In the genomic region with DNA sequence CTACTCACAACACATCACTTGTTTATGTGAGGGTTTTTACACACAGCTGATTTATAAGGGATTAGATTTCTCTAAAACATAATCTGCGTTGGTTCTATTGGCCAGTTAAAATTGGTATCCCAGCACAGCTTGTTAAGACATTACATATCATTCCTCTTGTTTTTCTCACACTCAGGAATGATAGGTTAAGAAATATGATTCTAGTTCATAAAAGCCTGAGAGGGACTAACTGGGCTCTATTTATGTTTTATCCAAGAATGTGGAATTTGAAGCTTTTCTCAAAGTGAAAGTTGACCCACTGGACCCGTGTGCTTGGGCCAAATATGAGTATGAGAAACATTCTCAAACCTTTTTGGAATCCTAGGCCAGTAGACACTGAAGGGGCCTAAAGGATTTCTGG, we compare ENCODE assay signal across 11 cellular contexts.
DNase-seq lines count a peak whose midpoint lies in the region; ATAC-seq, FAIRE-seq and TF ChIP-seq lines count a peak whose summit lies in the region.
"Had no signal": no experiment of that assay in that cellular context is flagged by ENCODE, and none has a peak within 500 bp of the region (broad histone marks: within the 10 kb centered on the region; RNA-seq: fewer than 3 reads in every experiment).

No MANE protein-coding gene starts in this region.

- H4K20me1 ChIP-seq in IMR-90 (ENCODE audit: insufficient read depth, low read length), result no peaks in the 10 kb centered on the region

- H3K14ac ChIP-seq in IMR-90 (replicated peaks; ENCODE audit: low read depth, low read length), result no peak overlapping the region; the same call in 1 of the 2 replicates

- H2AK5ac ChIP-seq in IMR-90 (ENCODE audit: low read depth, low read length), result peak overlapping the region; percentile 97; the same call in 1 of the 2 replicates

- no peak overlapping the region; the same call in 1 of the 2 replicates for H4K5ac ChIP-seq in IMR-90 (ENCODE audit: low read depth, low read length)

- in situ Hi-C loops in IMR-90 (cut with MboI; ENCODE audit: low sequenced_read_pairs), result loop anchor here (5.0 to 10.0 kb wide), 4 partner anchors 38 to 940 kb away; no protein-coding TSS in a partner anchor

- CTCF ChIA-PET in IMR-90 (lab: Yijun Ruan, JAX), result interaction anchor here (0.5 to 3.2 kb wide), 12 partner anchors 35 to 948 kb away, joined by 3 to 15 read pairs (median 4); partner anchors contain the start of genes EDN1 and HIVEP1

- no peak for TF ChIP-seq CTCF in IMR-90 (conservative IDR thresholded peaks at IDR 0.05; ENCODE audit: low read depth, low read length)
- no peak for TF ChIP-seq CTCF in chondrocyte (IDR thresholded peaks at IDR 0.05)
- TF ChIP-seq CTCF in mesothelial cell of epicardium (IDR thresholded peaks at IDR 0.05; ENCODE audit: unreplicated experiment), result no peak
- no peak for TF ChIP-seq CTCF in pancreas (IDR thresholded peaks at IDR 0.05)
- TF ChIP-seq CTCF in coronary artery (IDR thresholded peaks at IDR 0.05), result no peak

- DNase-seq in IMR-90, result peak; percentile 81
- DNase-seq in chondrocyte (ENCODE audit: low spot score), result no peak
- DNase-seq in mesothelial cell of epicardium (ENCODE audit: low spot score in 2 of 2, unreplicated experiment in 2 of 2), result no peak
- no peak for DNase-seq in pancreas
- DNase-seq in coronary artery (ENCODE audit: low spot score), result no peak
- DNase-seq in glomerular visceral epithelial cell (ENCODE audit: extremely low spot score), result no peak

- H3K4me3 ChIP-seq in ACC112 (ENCODE audit: low read depth, low read length), result peak overlapping the region; percentile 30
- H3K4me3 ChIP-seq in IMR-90 (ENCODE audit: insufficient read depth, low read depth, low read length), result no peak overlapping the region
- H3K4me3 ChIP-seq in pancreas, result no peak overlapping the region
- H3K4me3 ChIP-seq in coronary artery, result no peak overlapping the region
- H3K4me3 ChIP-seq: Peyer's patch had no signal

- H3K27ac Mint-ChIP-seq in chondrocyte (ENCODE audit: unreplicated experiment), result peak overlapping the region; percentile 84
- peak overlapping the region; percentile 6 for H3K27ac Mint-ChIP-seq in mesothelial cell of epicardium
- H3K27ac Mint-ChIP-seq: activated CD8-positive, alpha-beta T cell treated with anti-CD3 and anti-CD28 coated beads, Interleukin-2, amount 10 ng/mL, durations not matched to agents 7 days and 5 days; immature natural killer cell had no signal

- peak overlapping the region; percentile 26; the same call in 1 of the 2 replicates for H3K23ac ChIP-seq in IMR-90 (ENCODE audit: low read depth, low read length)

- H2AK9ac ChIP-seq in IMR-90 (replicated peaks; ENCODE audit: low read depth, low read length, poor library complexity), result no peak overlapping the region

- POLR2A ChIA-PET in IMR-90 (lab: Charles Lee; ENCODE audit: unreplicated experiment), result interaction anchor here (0.7 kb wide), 1 partner anchor 416 kb away, joined by 3 read pairs; no protein-coding TSS in a partner anchor

- H3K9ac ChIP-seq in IMR-90 (ENCODE audit: low read depth, low read length), result no peak overlapping the region; the same call in 1 of the 2 replicates

- no TSS peak for BruUV-seq in IMR-90 (replicated peaks; lab: Mats Ljungman, UMichigan)

- no peaks in the 10 kb centered on the region for H3K9me3 ChIP-seq in IMR-90 (ENCODE audit: control insufficient read depth, insufficient read depth, low read length)
- no peaks in the 10 kb centered on the region for H3K9me3 ChIP-seq in pancreas
- H3K9me3 ChIP-seq: Peyer's patch had no signal

- TF ChIP-seq POLR2A in IMR-90 (IDR thresholded peaks at IDR 0.05; ENCODE audit: low read depth, low read length), result no peak

- peaks cover 63% of the 10 kb centered on the region for H3K4me1 Mint-ChIP-seq in chondrocyte (ENCODE audit: low read depth)
- H3K4me1 Mint-ChIP-seq in mesothelial cell of epicardium, result peaks cover 41% of the 10 kb centered on the region
- H3K4me1 Mint-ChIP-seq: immature natural killer cell had no signal

- no peaks in the 10 kb centered on the region for H3K27me3 ChIP-seq in ACC112 (ENCODE audit: insufficient read depth, low read length)
- H3K27me3 ChIP-seq in IMR-90 (ENCODE audit: control insufficient read depth, insufficient read depth, low read length), result no peaks in the 10 kb centered on the region
- no peaks in the 10 kb centered on the region for H3K27me3 ChIP-seq in pancreas
- H3K27me3 ChIP-seq: Peyer's patch had no signal

- H3K9me3 Mint-ChIP-seq in chondrocyte (ENCODE audit: low read depth) (no peaks in the 10 kb centered on the region), mesothelial cell of epicardium (no peaks in the 10 kb centered on the region)
- H3K9me3 Mint-ChIP-seq: immature natural killer cell had no signal

- peak overlapping the region; percentile 93; the same call in 1 of the 3 replicates for H2BK15ac ChIP-seq in IMR-90 (ENCODE audit: low read depth, low read length)

- H3K4ac ChIP-seq in IMR-90 (ENCODE audit: low read depth, low read length), result peak overlapping the region; percentile 64; the same call in 1 of the 2 replicates

- intact Hi-C loops in IMR-90 (cut with micrococcal nuclease), result loop anchor here (1.0 to 10.0 kb wide), 9 partner anchors 46 to 1240 kb away; no protein-coding TSS in a partner anchor
- intact Hi-C loops in pancreas (cut with DNase I), result loop anchor here in 2 of 3 donors (10.0 kb wide), 2 partner anchors 580 to 950 kb away; no protein-coding TSS in a partner anchor

- H4K91ac ChIP-seq in IMR-90 (ENCODE audit: insufficient read depth, low read depth, low read length), result peak overlapping the region; percentile 96

- peak overlapping the region; percentile 85 for H3K27ac ChIP-seq in ACC112 (ENCODE audit: low read depth, low read length)
- peak overlapping the region; percentile 63; the same call in 1 of the 2 replicates for H3K27ac ChIP-seq in IMR-90 (ENCODE audit: insufficient read depth, low read length)
- no peak overlapping the region for H3K27ac ChIP-seq in pancreas
- H3K27ac ChIP-seq in coronary artery, result peak overlapping the region in 1 of 2 donors; percentile 44
- H3K27ac ChIP-seq: Peyer's patch had no signal

- H3K56ac ChIP-seq in IMR-90 (ENCODE audit: extremely low read depth, insufficient read depth, low read length), result peak overlapping the region; percentile 45

- H3K4me1 ChIP-seq in ACC112 (ENCODE audit: control insufficient read depth, insufficient read depth, low read length, unreplicated experiment) (peaks cover 49% of the 10 kb centered on the region), IMR-90 (ENCODE audit: control insufficient read depth, insufficient read depth, low read length) (peaks cover 34% of the 10 kb centered on the region), pancreas (no peaks in the 10 kb centered on the region)

- WGBS in IMR-90 (ENCODE audit: extremely low coverage in 2 of 2, insufficient read length in 1 of 2), 2 experiments, result 0% methylated on average over 1 of the region's 2 CpGs; no CpG with 5 or more reads in 1 of the 2 experiments
- WGBS in pancreas, 2 donors, result 65 to 84% methylated on average over 2 of the region's 2 CpGs

- no peaks in the 10 kb centered on the region for H3K36me3 Mint-ChIP-seq in chondrocyte (ENCODE audit: low read depth)
- no peaks in the 10 kb centered on the region for H3K36me3 Mint-ChIP-seq in mesothelial cell of epicardium
- H3K36me3 Mint-ChIP-seq: immature natural killer cell had no signal

- H2AFZ ChIP-seq in ACC112 (ENCODE audit: low read length, unreplicated experiment), result peak overlapping the region; percentile 87
- no peak overlapping the region for H2AFZ ChIP-seq in IMR-90 (replicated peaks; ENCODE audit: low read length, poor library complexity)

- no peaks in the 10 kb centered on the region for H3K79me2 ChIP-seq in ACC112 (ENCODE audit: control insufficient read depth, insufficient read depth, low read length, unreplicated experiment)

- TF ChIP-seq RAD21 in IMR-90 (IDR thresholded peaks at IDR 0.05; ENCODE audit: low read length), result no peak

- dilution Hi-C loops in IMR-90 (cut with HindIII; ENCODE audit: low sequenced_read_pairs, unreplicated experiment), result no loop called here

- peak overlapping the region; percentile 99; the same call in 1 of the 2 replicates for H2BK20ac ChIP-seq in IMR-90 (ENCODE audit: low read depth, low read length)

- H3K36me3 ChIP-seq in ACC112 (ENCODE audit: insufficient read depth, low read length) (no peaks in the 10 kb centered on the region), IMR-90 (ENCODE audit: control insufficient read depth, insufficient read depth, low read length) (no peaks in the 10 kb centered on the region), pancreas (no peaks in the 10 kb centered on the region)
- H3K36me3 ChIP-seq: Peyer's patch had no signal

- peaks cover 27% of the 10 kb centered on the region for H3K9me1 ChIP-seq in IMR-90 (ENCODE audit: insufficient read depth, low read length)

- H3K79me1 ChIP-seq in IMR-90 (ENCODE audit: low read depth in 1 of 2, low read length in 2 of 2), result peaks cover 0 to 13% of the 10 kb centered on the region in 2 experiments; a peak in 2 of 4 replicates

- H4K8ac ChIP-seq in IMR-90 (ENCODE audit: low read depth in 2 of 2, low read length in 2 of 2), result peak overlapping the region; percentile 53 to 93

- no peak overlapping the region for H3K4me3 Mint-ChIP-seq in chondrocyte (ENCODE audit: unreplicated experiment)
- H3K4me3 Mint-ChIP-seq in mesothelial cell of epicardium, result no peak overlapping the region
- H3K4me3 Mint-ChIP-seq: activated CD8-positive, alpha-beta T cell treated with anti-CD3 and anti-CD28 coated beads, Interleukin-2, amount 10 ng/mL, durations not matched to agents 7 days and 5 days had no signal

- ATAC-seq in IMR-90 (ENCODE audit: low read depth), result peak; percentile 38
- no peak for ATAC-seq in pancreas
- no peak for ATAC-seq in HG03095 (IDR thresholded peaks at IDR 0.05; ENCODE audit: unreplicated experiment)

- H2BK120ac ChIP-seq in IMR-90 (ENCODE audit: low read depth, low read length), result peak overlapping the region; percentile 97

- H3K27me3 Mint-ChIP-seq in chondrocyte (ENCODE audit: low read depth), result no peaks in the 10 kb centered on the region
- H3K27me3 Mint-ChIP-seq in mesothelial cell of epicardium (ENCODE audit: low read depth), result no peaks in the 10 kb centered on the region

- peak overlapping the region; percentile 72; the same call in 1 of the 2 replicates for H3K4me2 ChIP-seq in IMR-90 (ENCODE audit: low read depth, low read length)

- FAIRE-seq in pancreas (lab: Jason Lieb, UNC), result no peak

- peak overlapping the region; percentile 89 for H2BK5ac ChIP-seq in IMR-90 (ENCODE audit: low read depth, low read length, poor library complexity, severe bottlenecking)

- peak overlapping the region; percentile 89; the same call in 1 of the 2 replicates for H3K18ac ChIP-seq in IMR-90 (ENCODE audit: low read depth, low read length)

TF ChIP-seq in IMR-90, 13 proteins besides CTCF, POLR2A, EP300 and RAD21 (continues in another document):
- no peak for TF ChIP-seq BHLHE40 (IDR thresholded peaks at IDR 0.05; ENCODE audit: low read depth, low read length)
- TF ChIP-seq SMC3 (IDR thresholded peaks at IDR 0.05; ENCODE audit: low read depth, low read length), result no peak

Comparison
In these comparisons a context has a peak if more than half of its experiments do, and no peak if none do; other contexts are left out.
1. H3K27ac ChIP-seq: peak in ACC112 (single experiment) and IMR-90 (single experiment); none in pancreas (0 of 4).